In the genomic region with DNA sequence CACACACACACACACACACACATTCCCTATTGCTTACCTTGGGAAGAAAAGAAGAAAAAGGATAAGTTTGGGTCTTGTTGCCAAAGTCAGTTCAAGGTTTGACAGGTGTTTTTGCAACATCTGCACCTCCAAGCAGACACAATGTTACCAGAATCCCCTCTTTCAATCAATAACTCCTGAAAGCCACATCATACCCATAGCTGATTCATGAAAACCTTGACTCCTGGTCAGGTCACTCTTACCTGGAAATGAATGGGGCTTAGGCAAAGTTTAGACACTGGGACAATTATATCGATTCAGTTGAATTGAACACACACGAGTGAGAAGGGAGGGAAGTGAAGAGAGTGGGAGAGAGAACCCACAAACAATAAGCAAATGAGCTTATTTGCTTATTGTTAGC, we compare ENCODE assay signal across 34 cellular contexts. TPM values are rescaled to one million over a fixed set of nuclear protein-coding genes. Genes with fewer than 3 reads are reported as not detected.
"Had no signal": no experiment of that assay in that cellular context is flagged by ENCODE, and none has a peak within 500 bp of the region (broad histone marks: within the 10 kb centered on the region; RNA-seq: fewer than 3 reads in every experiment).

No MANE protein-coding gene starts in this region.

- H3K27ac ChIP-seq: heart right ventricle, left lung, lower lobe of right lung, pancreas, prostate gland, right lobe of liver, upper lobe of left lung, vagina had no signal

- H3K9me3 ChIP-seq: left lung, lower lobe of right lung, pancreas, prostate gland, right lobe of liver, tibial nerve, upper lobe of left lung, vagina had no signal

- DNase-seq: heart right ventricle; islet precursor cell; left lung; lower lobe of right lung; mammary epithelial cell; mesenchymal stem cell; naive thymus-derived CD8-positive, alpha-beta T cell; nucleus accumbens; pancreas; posterior cingulate gyrus; right lobe of liver; stimulated activated CD4-positive, alpha-beta T cell treated with anti-CD3 and anti-CD28 coated beads, Interleukin-1b, Interleukin-23, amount 100 ng/mL, for 48 hours; stimulated activated CD4-positive, alpha-beta T cell treated with anti-CD3 and anti-CD28 coated beads, Interleukin-2, amount 100 ng/mL, for 48 hours; stimulated activated CD4-positive, alpha-beta T cell treated with anti-CD3 and anti-CD28 coated beads, Interleukin-4, amount 100 ng/mL, for 4 hours; stimulated activated CD8-positive, alpha-beta memory T cell treated with anti-CD3 and anti-CD28 coated beads, Interleukin-4, amount 100 ng/mL, for 48 hours; stimulated activated naive CD4-positive, alpha-beta T cell treated with Interleukin-2 at 50 U/mL for 16 hours; stimulated activated naive CD8-positive, alpha-beta T cell treated with anti-CD3 and anti-CD28 coated beads, Interleukin-15, amount 100 ng/mL, for 72 hours; substantia nigra; upper lobe of left lung had no signal

- H3K4me3 ChIP-seq: heart right ventricle, hepatocyte, left lung, lower lobe of right lung, pancreas, prostate gland, right lobe of liver, smooth muscle cell, tibial nerve, upper lobe of left lung, vagina had no signal

- H2AFZ ChIP-seq: hepatocyte had no signal

- H3K79me2 ChIP-seq: hepatocyte had no signal

- H3K36me3 ChIP-seq: heart right ventricle, left lung, lower lobe of right lung, pancreas, prostate gland, right lobe of liver, tibial nerve, upper lobe of left lung, vagina had no signal

- H3K4me2 ChIP-seq: smooth muscle cell had no signal

- H3K27me3 ChIP-seq: heart right ventricle, hepatocyte, left lung, pancreas, right lobe of liver, upper lobe of left lung, vagina had no signal

- ATAC-seq: heart right ventricle; left lung; lower lobe of right lung; naive thymus-derived CD8-positive, alpha-beta T cell; pancreas; stimulated activated memory B cell treated with anti-CD40 and anti-IgM and Interleukin-4, amounts not matched to agents 10 μg/mL and 1 μg/mL and 100 μg/mL, for 72 hours; stimulated activated naive CD8-positive, alpha-beta T cell treated with anti-CD3 and anti-CD28 coated beads, Interleukin-15, amount 100 ng/mL, for 72 hours had no signal

- H3K4me1 ChIP-seq: heart right ventricle, left lung, lower lobe of right lung, pancreas, prostate gland, tibial nerve, upper lobe of left lung, vagina had no signal

RNA-seq across cellular contexts. Expression of a gene that starts 27.0 kb away (rescaled TPM):
- total RNA-seq: heart right ventricle; hepatocyte; kidney epithelial cell; left lung; liver; lower lobe of right lung; mammary epithelial cell; mesothelial cell of epicardium; mononuclear cell; naive thymus-derived CD8-positive, alpha-beta T cell; neural crest cell; osteoblast; pancreas; prostate gland; right lobe of liver; skeletal muscle tissue; smooth muscle cell; temporal lobe; tibial nerve; upper lobe of left lung; urinary bladder; vagina had no signal
- polyA plus RNA-seq: heart right ventricle; hepatocyte; liver; mammary epithelial cell; naive thymus-derived CD8-positive, alpha-beta T cell; pancreas; smooth muscle cell; urinary bladder had no signal

RNA-seq across cellular contexts. Expression of a gene that starts 34.2 kb away (rescaled TPM):
- total RNA-seq: kidney epithelial cell; mononuclear cell; naive thymus-derived CD8-positive, alpha-beta T cell; neural crest cell; osteoblast; upper lobe of left lung had no signal
- polyA plus RNA-seq: naive thymus-derived CD8-positive, alpha-beta T cell had no signal
